Comparison of ENCODE assay signal across 16 cellular contexts in genomic region chr1:111864862-111865261, GRCh38.
DNase-seq lines count a peak whose midpoint lies in the region; ATAC-seq lines count a peak whose summit lies in the region.
"Had no signal": no experiment of that assay in that cellular context is flagged by ENCODE, and none has a peak within 500 bp of the region (broad histone marks: within the 10 kb centered on the region; RNA-seq: fewer than 3 reads in every experiment).

No MANE protein-coding gene starts in this region.

- no peaks in the 10 kb centered on the region for H3K9me3 Mint-ChIP-seq in activated CD4-positive, alpha-beta T cell treated with anti-CD3 and anti-CD28 coated beads, Interleukin-2, amount 10 ng/mL, durations not matched to agents 7 days and 5 days
- H3K9me3 Mint-ChIP-seq: activated T-helper 2 cell treated with anti-CD3 and anti-CD28 coated beads, Interferon-gamma antibody, Interleukin-2, Interleukin-4, amounts not matched to agents 10 μg/mL and 5 μg/mL and 100 μg/mL, durations not matched to agents 14 hours and 24 hours and 36 hours had no signal

- no peak for ATAC-seq in GM21360 (IDR thresholded peaks at IDR 0.05; ENCODE audit: unreplicated experiment)

- POLR2A ChIA-PET in activated CD4-positive, alpha-beta T cell treated with anti-CD3 and anti-CD28 coated beads, Interleukin-2, amount 10 ng/mL, durations not matched to agents 7 days and 5 days (lab: Charles Lee), result no interaction called here

- no peak overlapping the region for H3K4me3 Mint-ChIP-seq in activated CD4-positive, alpha-beta T cell treated with anti-CD3 and anti-CD28 coated beads, Interleukin-2, amount 10 ng/mL, durations not matched to agents 7 days and 5 days

- peak; percentile 13 for DNase-seq in activated CD4-positive, alpha-beta T cell treated with anti-CD3 and anti-CD28 coated beads, Interleukin-2, amount 10 ng/mL, durations not matched to agents 7 days and 5 days
- no peak for DNase-seq in activated CD4-positive, alpha-beta T cell treated with anti-CD3 and anti-CD28 coated beads for 4 hours
- peak; percentile 39 for DNase-seq in HuH-7.5 (ENCODE audit: low spot score)
- DNase-seq in astrocyte of the hippocampus (ENCODE audit: low read depth, low spot score), result peak; percentile 33
- DNase-seq in myocyte (ENCODE audit: low read depth), result peak; percentile 18
- no peak for DNase-seq in NCI-H2171 treated with DMSO at 0.1 percent for 48 hours (lab: John Stamatoyannopoulos, UW)
- DNase-seq in Ammon's horn (ENCODE audit: low spot score), result no peak
- DNase-seq: activated CD4-positive, alpha-beta T cell treated with anti-CD3 and anti-CD28 coated beads, Interleukin-2, amount 50 U/mL, for 4 hours; dorsolateral prefrontal cortex; mesenchymal stem cell; NCI-H1694 treated with DMSO at 0.1 percent for 48 hours; NCI-H524 treated with DMSO at 0.1 percent for 48 hours; Peyer's patch; stimulated activated naive CD4-positive, alpha-beta T cell had no signal

- H3K27me3 Mint-ChIP-seq in activated CD4-positive, alpha-beta T cell treated with anti-CD3 and anti-CD28 coated beads, Interleukin-2, amount 10 ng/mL, durations not matched to agents 7 days and 5 days, result peaks cover 15% of the 10 kb centered on the region

- CTCF ChIA-PET in activated CD4-positive, alpha-beta T cell treated with anti-CD3 and anti-CD28 coated beads, Interleukin-2, amount 10 ng/mL, durations not matched to agents 7 days and 5 days (lab: Charles Lee), result interaction anchor here (1.2 kb wide), 1 partner anchor 14 kb away, joined by 3 read pairs; no protein-coding TSS in a partner anchor

- no peak overlapping the region for H3K27ac Mint-ChIP-seq in activated CD4-positive, alpha-beta T cell treated with anti-CD3 and anti-CD28 coated beads, Interleukin-2, amount 10 ng/mL, durations not matched to agents 7 days and 5 days
- H3K27ac Mint-ChIP-seq: activated T-helper 2 cell treated with anti-CD3 and anti-CD28 coated beads, Interferon-gamma antibody, Interleukin-2, Interleukin-4, amounts not matched to agents 10 μg/mL and 5 μg/mL and 100 μg/mL, durations not matched to agents 14 hours and 24 hours and 36 hours had no signal

- no peaks in the 10 kb centered on the region for H3K36me3 Mint-ChIP-seq in activated CD4-positive, alpha-beta T cell treated with anti-CD3 and anti-CD28 coated beads, Interleukin-2, amount 10 ng/mL, durations not matched to agents 7 days and 5 days (ENCODE audit: low read depth)

- H3K4me1 Mint-ChIP-seq in activated CD4-positive, alpha-beta T cell treated with anti-CD3 and anti-CD28 coated beads, Interleukin-2, amount 10 ng/mL, durations not matched to agents 7 days and 5 days, result peaks cover 3% of the 10 kb centered on the region

Comparison
In these comparisons a context has a peak if more than half of its experiments do, and no peak if none do; other contexts are left out.
1. DNase-seq: peak in activated CD4-positive, alpha-beta T cell treated with anti-CD3 and anti-CD28 coated beads, Interleukin-2, amount 10 ng/mL, durations not matched to agents 7 days and 5 days (single experiment), HuH-7.5 (single experiment), astrocyte of the hippocampus (single experiment) and myocyte (single experiment); none in activated CD4-positive, alpha-beta T cell treated with anti-CD3 and anti-CD28 coated beads for 4 hours (0 of 2), NCI-H2171 treated with DMSO at 0.1 percent for 48 hours (single experiment) and Ammon's horn (single experiment).